ENCODE assay signal across 1 cellular context in genomic region chr20:32006841-32007786, GRCh38.
A peak's percentile ranks its signal among the peaks of the same experiment; 100 is the strongest.
TF ChIP-seq lines count a peak whose summit lies in the region.

No MANE protein-coding gene starts in this region.

TF ChIP-seq in K562, 482 proteins besides CTCF, POLR2A, EP300 and RAD21 (continued from another document and continues in another):
- TF ChIP-seq ZNF511 (CRISPR knock-in tag; IDR thresholded peaks at IDR 0.05), result no peak
- no peak for TF ChIP-seq KLF10 (CRISPR knock-in tag; IDR thresholded peaks at IDR 0.05)
- no peak for TF ChIP-seq JUNB (CRISPR knock-in tag; conservative IDR thresholded peaks at IDR 0.05)
- no peak for TF ChIP-seq MNT (conservative IDR thresholded peaks at IDR 0.05)
- no peak for TF ChIP-seq ZNF12 (CRISPR knock-in tag; IDR thresholded peaks at IDR 0.05)
- TF ChIP-seq PTTG1 (tag; IDR thresholded peaks at IDR 0.05; ENCODE audit: low read depth), result no peak
- no peak for TF ChIP-seq HNRNPH1 (optimal IDR thresholded peaks at IDR 0.05; ENCODE audit: low read depth, low read length)
- no peak for TF ChIP-seq BRD9 (IDR thresholded peaks at IDR 0.05; ENCODE audit: low read depth, partially characterized antibody)
- TF ChIP-seq NFE2L1 (tag; IDR thresholded peaks at IDR 0.05; ENCODE audit: borderline replicate concordance, low read depth), result no peak
- TF ChIP-seq ZNF507 (tag; conservative IDR thresholded peaks at IDR 0.05), result no peak
- no peak for TF ChIP-seq NR4A1 (CRISPR knock-in tag; IDR thresholded peaks at IDR 0.05)
- TF ChIP-seq NR4A1 (tag; IDR thresholded peaks at IDR 0.05), result no peak
- TF ChIP-seq ID3 (CRISPR knock-in tag; IDR thresholded peaks at IDR 0.05), result no peak
- TF ChIP-seq ID3 (tag; IDR thresholded peaks at IDR 0.05), result peak; percentile 44; the same call in 1 of the 2 replicates
- no peak for TF ChIP-seq ZNF696 (CRISPR knock-in tag; conservative IDR thresholded peaks at IDR 0.05)
- no peak for TF ChIP-seq TGIF2 (CRISPR knock-in tag; IDR thresholded peaks at IDR 0.05)
- no peak for TF ChIP-seq SOX6 (IDR thresholded peaks at IDR 0.05)
- TF ChIP-seq CC2D1A (IDR thresholded peaks at IDR 0.05), result no peak
- peak; percentile 20; the same call in 1 of the 2 replicates for TF ChIP-seq L3MBTL2 (IDR thresholded peaks at IDR 0.05)
- no peak for TF ChIP-seq STAG1 (CRISPR knock-in tag; IDR thresholded peaks at IDR 0.05; ENCODE audit: borderline replicate concordance)
- no peak for TF ChIP-seq TFAP4 (CRISPR knock-in tag; IDR thresholded peaks at IDR 0.05; ENCODE audit: borderline replicate concordance)
- TF ChIP-seq ZNF76 (CRISPR knock-in tag; IDR thresholded peaks at IDR 0.05; ENCODE audit: borderline replicate concordance), result no peak
- TF ChIP-seq ZC3H11A (IDR thresholded peaks at IDR 0.05; ENCODE audit: low read depth, low read length), result no peak
- no peak for TF ChIP-seq ZHX1 (conservative IDR thresholded peaks at IDR 0.05; ENCODE audit: low read length)
- no peak for TF ChIP-seq CSDE1 (IDR thresholded peaks at IDR 0.05)
- TF ChIP-seq PCBP1 (IDR thresholded peaks at IDR 0.05; ENCODE audit: low read depth, low read length, poor library complexity, severe bottlenecking), result no peak
- TF ChIP-seq ZBTB2 (IDR thresholded peaks at IDR 0.05), result no peak
- TF ChIP-seq ZNF23 (CRISPR knock-in tag; IDR thresholded peaks at IDR 0.05), result no peak
- TF ChIP-seq RBM39 (optimal IDR thresholded peaks at IDR 0.05; ENCODE audit: low read depth, low read length), result no peak
- no peak for TF ChIP-seq ARID1B (IDR thresholded peaks at IDR 0.05)
- peak; percentile 63 for TF ChIP-seq PKNOX1 (IDR thresholded peaks at IDR 0.05)
- no peak for TF ChIP-seq AFF1 (IDR thresholded peaks at IDR 0.05; ENCODE audit: low read depth in 1 of 2, partially characterized antibody in 2 of 2)
- TF ChIP-seq ZNF644 (tag; IDR thresholded peaks at IDR 0.05; ENCODE audit: low read depth), result no peak
- no peak for TF ChIP-seq U2AF2 (optimal IDR thresholded peaks at IDR 0.05; ENCODE audit: low read depth, low read length)
- no peak for TF ChIP-seq GTF2A2 (tag; IDR thresholded peaks at IDR 0.05)
- peak; percentile 86 for TF ChIP-seq CREM (IDR thresholded peaks at IDR 0.05; ENCODE audit: low read depth)
- no peak for TF ChIP-seq PATZ1 (CRISPR knock-in tag; IDR thresholded peaks at IDR 0.05; ENCODE audit: borderline replicate concordance)
- no peak for TF ChIP-seq SMAD4 (CRISPR knock-in tag; conservative IDR thresholded peaks at IDR 0.05)
- no peak for TF ChIP-seq ZNF668 (CRISPR knock-in tag; IDR thresholded peaks at IDR 0.05)
- no peak for TF ChIP-seq CLOCK (CRISPR knock-in tag; IDR thresholded peaks at IDR 0.05; ENCODE audit: borderline replicate concordance)
- TF ChIP-seq GTF2E2 (tag; IDR thresholded peaks at IDR 0.05), result no peak
- no peak for TF ChIP-seq ZBTB49 (CRISPR knock-in tag; IDR thresholded peaks at IDR 0.05; ENCODE audit: borderline replicate concordance)
- TF ChIP-seq LARP7 (IDR thresholded peaks at IDR 0.05), result no peak
- TF ChIP-seq EWSR1 (IDR thresholded peaks at IDR 0.05; ENCODE audit: borderline replicate concordance, low read depth, partially characterized antibody), result no peak
- no peak for TF ChIP-seq PRMT5 (CRISPR knock-in tag; IDR thresholded peaks at IDR 0.05)
- TF ChIP-seq CBX8 (IDR thresholded peaks at IDR 0.05; ENCODE audit: borderline replicate concordance, extremely low read depth, low read depth, low read length, poor library complexity, severe bottlenecking), result no peak
